Comparison of ENCODE assay signal across 19 cellular contexts in genomic region chr6:122077603-122078002, GRCh38.
"Had no signal": no experiment of that assay in that cellular context is flagged by ENCODE, and none has a peak within 500 bp of the region (broad histone marks: within the 10 kb centered on the region; RNA-seq: fewer than 3 reads in every experiment).

No MANE protein-coding gene starts in this region.

- DNase-seq: activated CD4-positive, alpha-beta T cell treated with anti-CD3 and anti-CD28 coated beads, Interleukin-2, amount 10 ng/mL, durations not matched to agents 7 days and 5 days; activated CD8-positive, alpha-beta T cell treated with anti-CD3 and anti-CD28 coated beads, Interleukin-2, amount 10 ng/mL, durations not matched to agents 7 days and 5 days; activated naive CD4-positive, alpha-beta T cell treated with anti-CD3 and anti-CD28 coated beads, Interleukin-2, amount 10 ng/mL, durations not matched to agents 7 days and 5 days; activated naive CD8-positive, alpha-beta T cell treated with anti-CD3 and anti-CD28 coated beads, Interleukin-2, amount 50 U/mL, for 24 hours; activated T-cell treated with anti-CD3 and anti-CD28 coated beads, Interleukin-2, amount 50 U/mL, for 4 hours; anterior cingulate cortex; central memory CD4-positive, alpha-beta T cell; dorsolateral prefrontal cortex; foreskin keratinocyte; hypothalamus; lower lobe of right lung; pancreas; right lobe of liver; small intestine; stimulated activated CD4-positive, alpha-beta T cell treated with anti-CD3 and anti-CD28 coated beads, Interleukin-15, amount 100 ng/mL, for 24 hours; stimulated activated CD4-positive, alpha-beta T cell treated with anti-CD3 and anti-CD28 coated beads, Interleukin-2, amount 100 ng/mL, for 48 hours; stomach; trophoblast cell had no signal

- ATAC-seq: activated CD8-positive, alpha-beta T cell treated with anti-CD3 and anti-CD28 coated beads, Interleukin-2, amount 10 ng/mL, durations not matched to agents 7 days and 5 days; activated naive CD8-positive, alpha-beta T cell treated with anti-CD3 and anti-CD28 coated beads, Interleukin-2, amount 50 U/mL, for 24 hours; activated T-cell treated with anti-CD3 and anti-CD28 coated beads, Interleukin-2, amount 50 U/mL, for 4 hours; lower lobe of right lung; natural killer cell treated with Interleukin-12 subunit alpha and Interleukin-12 subunit beta and Interleukin-15 and Interleukin-18, amount 100 ng/mL, for 72 hours; pancreas; right lobe of liver had no signal
